9 cellular contexts compared by ENCODE assay signal in genomic region chr1:110671323-110671722, GRCh38. TPM values are rescaled to one million over a fixed set of nuclear protein-coding genes. Genes with fewer than 3 reads are reported as not detected.
DNase-seq lines count a peak whose midpoint lies in the region; ATAC-seq and FAIRE-seq lines count a peak whose summit lies in the region.
"Had no signal": no experiment of that assay in that cellular context is flagged by ENCODE, and none has a peak within 500 bp of the region (broad histone marks: within the 10 kb centered on the region; RNA-seq: fewer than 3 reads in every experiment).

No MANE protein-coding gene starts in this region.

- peak; percentile 67 for FAIRE-seq in GM18507 (lab: Jason Lieb, UNC)

- peaks cover 57% of the 10 kb centered on the region for H3K36me3 Mint-ChIP-seq in activated CD8-positive, alpha-beta T cell treated with anti-CD3 and anti-CD28 coated beads, Interleukin-2, amount 10 ng/mL, durations not matched to agents 7 days and 5 days (ENCODE audit: low read depth)
- peaks cover 0 to 7% of the 10 kb centered on the region in 2 donors for H3K36me3 Mint-ChIP-seq in naive B cell

- ATAC-seq in activated CD8-positive, alpha-beta T cell treated with anti-CD3 and anti-CD28 coated beads, Interleukin-2, amount 10 ng/mL, durations not matched to agents 7 days and 5 days = no peak
- ATAC-seq in naive B cell (ENCODE audit: low read depth in 2 of 2) = no peak

- H3K4me3 Mint-ChIP-seq in activated CD8-positive, alpha-beta T cell treated with anti-CD3 and anti-CD28 coated beads, Interleukin-2, amount 10 ng/mL, durations not matched to agents 7 days and 5 days = peak overlapping the region; percentile 95
- peak overlapping the region; percentile 70 to 97 (median 92) for H3K4me3 Mint-ChIP-seq in naive B cell

- peaks cover 45% of the 10 kb centered on the region for H3K4me1 Mint-ChIP-seq in activated CD8-positive, alpha-beta T cell treated with anti-CD3 and anti-CD28 coated beads, Interleukin-2, amount 10 ng/mL, durations not matched to agents 7 days and 5 days (ENCODE audit: low read depth)
- peaks cover 40 to 56% (median 42%) of the 10 kb centered on the region in 3 donors for H3K4me1 Mint-ChIP-seq in naive B cell

- DNase-seq in NCI-H1105 treated with DMSO at 0.1 percent for 48 hours (lab: John Stamatoyannopoulos, UW) (peak; percentile 33), NCI-H1105 (lab: John Stamatoyannopoulos, UW) (no peak), GM18507 (ENCODE audit: extremely low spot score, insufficient read length, low read depth) (no peak), naive B cell (no peak), SKM-1 treated with dmso at 0.1 percent for 144 hours (lab: John Stamatoyannopoulos, UW; ENCODE audit: unreplicated experiment) (no peak), SIG-M5 treated with dmso at 0.1 percent for 504 hours (lab: John Stamatoyannopoulos, UW; ENCODE audit: unreplicated experiment) (no peak), H4 (ENCODE audit: low spot score) (no peak)
- DNase-seq in activated CD8-positive, alpha-beta T cell treated with anti-CD3 and anti-CD28 coated beads, Interleukin-2, amount 10 ng/mL, durations not matched to agents 7 days and 5 days = no peak
- DNase-seq: DMS153 had no signal

- CTCF ChIA-PET in activated CD8-positive, alpha-beta T cell treated with anti-CD3 and anti-CD28 coated beads, Interleukin-2, amount 10 ng/mL, durations not matched to agents 7 days and 5 days (lab: Charles Lee) = interaction anchor here (1.1 to 8.4 kb wide), 5 partner anchors 23 to 110 kb away, joined by 3 to 60 read pairs (median 44); no protein-coding TSS in a partner anchor

- no peaks in the 10 kb centered on the region for H3K27me3 Mint-ChIP-seq in activated CD8-positive, alpha-beta T cell treated with anti-CD3 and anti-CD28 coated beads, Interleukin-2, amount 10 ng/mL, durations not matched to agents 7 days and 5 days (ENCODE audit: low read depth)
- no peaks in the 10 kb centered on the region for H3K27me3 Mint-ChIP-seq in naive B cell

- POLR2A ChIA-PET in activated CD8-positive, alpha-beta T cell treated with anti-CD3 and anti-CD28 coated beads, Interleukin-2, amount 10 ng/mL, durations not matched to agents 7 days and 5 days (lab: Charles Lee) = interaction anchor here (0.8 to 7.0 kb wide), 7 partner anchors 24 to 640 kb away, joined by 3 to 118 read pairs (median 21); no protein-coding TSS in a partner anchor

- peak overlapping the region; percentile 91 for H3K27ac Mint-ChIP-seq in activated CD8-positive, alpha-beta T cell treated with anti-CD3 and anti-CD28 coated beads, Interleukin-2, amount 10 ng/mL, durations not matched to agents 7 days and 5 days
- peak overlapping the region; percentile 62 to 99 (median 96) for H3K27ac Mint-ChIP-seq in naive B cell

- no peaks in the 10 kb centered on the region for H3K9me3 Mint-ChIP-seq in activated CD8-positive, alpha-beta T cell treated with anti-CD3 and anti-CD28 coated beads, Interleukin-2, amount 10 ng/mL, durations not matched to agents 7 days and 5 days (ENCODE audit: insufficient read depth)
- no peaks in the 10 kb centered on the region for H3K9me3 Mint-ChIP-seq in naive B cell

RNA-seq across cellular contexts. Expression of gene KCNA3, which starts 3.4 kb away (rescaled TPM):
- total RNA-seq in activated CD8-positive, alpha-beta T cell treated with anti-CD3 and anti-CD28 coated beads, Interleukin-2, amount 10 ng/mL, durations not matched to agents 7 days and 5 days = 10 to 100 TPM; 49.0 to 49.3 TPM
- polyA plus RNA-seq in naive B cell (ENCODE audit: low read depth in 6 of 6) = 10 to 100 TPM; 38.4 to 78.6 (median 51.0) TPM
- total RNA-seq in H4 (2014; rRNA removed; shearing (Covaris generic)) = not detected in 2 replicates

Comparison
In these comparisons a context has a peak if more than half of its experiments do, and no peak if none do; other contexts are left out.
1. RNA of gene KCNA3, which starts 3.4 kb away (total RNA-seq): 49.0 to 49.3 TPM in activated CD8-positive, alpha-beta T cell treated with anti-CD3 and anti-CD28 coated beads, Interleukin-2, amount 10 ng/mL, durations not matched to agents 7 days and 5 days; not detected in H4; every median in the first group is over 10 times any median in the second.